In the genomic region with DNA sequence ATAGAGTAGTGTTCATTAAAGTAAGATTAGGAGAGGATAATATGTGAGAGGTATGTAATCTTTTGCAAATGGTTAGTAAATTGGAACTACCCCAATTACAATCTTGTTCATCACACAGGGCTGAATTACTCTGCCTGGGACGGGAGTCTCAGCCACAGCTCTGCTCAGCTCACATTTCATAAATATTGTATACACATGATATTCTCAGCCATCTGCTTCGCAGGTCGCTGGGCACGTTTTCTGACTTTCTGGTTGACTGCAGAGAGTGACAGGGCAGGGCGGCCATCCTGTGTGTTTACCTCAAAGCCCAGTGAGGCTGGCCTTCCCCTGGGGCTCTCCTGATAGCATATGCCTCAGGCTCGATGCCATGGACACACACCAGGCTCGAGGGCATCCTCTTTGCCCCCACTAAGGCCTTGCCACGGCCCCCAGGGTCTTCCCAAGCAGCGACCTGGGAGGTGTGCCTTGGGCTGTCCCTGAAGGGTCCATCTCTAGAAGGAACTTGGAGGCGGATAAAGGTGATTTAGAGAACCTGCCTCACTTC, we compare ENCODE assay signal across 16 cellular contexts.
"Had no signal": no experiment of that assay in that cellular context is flagged by ENCODE, and none has a peak within 500 bp of the region (broad histone marks: within the 10 kb centered on the region; RNA-seq: fewer than 3 reads in every experiment).

No MANE protein-coding gene starts in this region.

- FAIRE-seq: frontal cortex, islet of Langerhans, pancreas had no signal

- DNase-seq: amniotic stem cell; brain microvascular endothelial cell; effector memory CD4-positive, alpha-beta T cell; heart right ventricle; left ventricle myocardium inferior; mesenchymal stem cell; pancreas; stimulated activated CD4-positive, alpha-beta T cell treated with anti-CD3 and anti-CD28 coated beads, Interleukin-4, amount 100 ng/mL, for 1 hour; stimulated activated CD8-positive, alpha-beta memory T cell treated with anti-CD3 and anti-CD28 coated beads, Interleukin-4, amount 100 ng/mL, for 48 hours; stimulated activated naive CD8-positive, alpha-beta T cell treated with anti-CD3 and anti-CD28 coated beads, Interleukin-15, Interleukin-2, amounts not matched to agents 100 U/mL and 50 U/mL, for 24 hours; upper lobe of left lung had no signal

- H3K9me3 Mint-ChIP-seq: activated naive CD4-positive, alpha-beta T cell treated with anti-CD3 and anti-CD28 coated beads, Interleukin-2, amount 50 U/mL, for 72 hours had no signal

- H3K4me3 ChIP-seq: heart right ventricle, left ventricle myocardium inferior, pancreas, suprapubic skin, upper lobe of left lung had no signal

- H3K27me3 ChIP-seq: brain microvascular endothelial cell, pancreas, upper lobe of left lung had no signal

- H3K27ac Mint-ChIP-seq: activated naive CD4-positive, alpha-beta T cell treated with anti-CD3 and anti-CD28 coated beads, Interleukin-2, amount 50 U/mL, for 72 hours had no signal

- ATAC-seq: activated CD4-positive, CD25-positive, alpha-beta regulatory T cell treated with anti-CD3 and anti-CD28 coated beads, Interleukin-2, amount 50 U/mL, for 24 hours; activated naive CD4-positive, alpha-beta T cell treated with anti-CD3 and anti-CD28 coated beads, Interleukin-2, amount 50 U/mL, for 72 hours; heart right ventricle; pancreas; stimulated activated naive CD8-positive, alpha-beta T cell treated with anti-CD3 and anti-CD28 coated beads, Interleukin-15, Interleukin-2, amounts not matched to agents 100 U/mL and 50 U/mL, for 24 hours had no signal

- H3K36me3 Mint-ChIP-seq: activated naive CD4-positive, alpha-beta T cell treated with anti-CD3 and anti-CD28 coated beads, Interleukin-2, amount 50 U/mL, for 72 hours had no signal

- H3K27ac ChIP-seq: brain microvascular endothelial cell, heart right ventricle, left ventricle myocardium inferior, pancreas, suprapubic skin, upper lobe of left lung had no signal

- H3K9me3 ChIP-seq: heart right ventricle, left ventricle myocardium inferior, pancreas, suprapubic skin, upper lobe of left lung had no signal

- H3K36me3 ChIP-seq: brain microvascular endothelial cell, heart right ventricle, left ventricle myocardium inferior, pancreas, suprapubic skin, upper lobe of left lung had no signal

- H3K4me1 ChIP-seq: heart right ventricle, left ventricle myocardium inferior, pancreas, suprapubic skin, upper lobe of left lung had no signal
